ENCODE assay signal across 20 cellular contexts in genomic region chr11:74680703-74681531, GRCh38. TPM values are rescaled to one million over a fixed set of nuclear protein-coding genes. Genes with fewer than 3 reads are reported as not detected.
DNase-seq lines count a peak whose midpoint lies in the region; ATAC-seq, FAIRE-seq and TF ChIP-seq lines count a peak whose summit lies in the region.
"Had no signal": no experiment of that assay in that cellular context is flagged by ENCODE, and none has a peak within 500 bp of the region (broad histone marks: within the 10 kb centered on the region; RNA-seq: fewer than 3 reads in every experiment).

No MANE protein-coding gene starts in this region.

- no peak overlapping the region for H3K14ac ChIP-seq in H1 (ENCODE audit: insufficient read length)

- no peak overlapping the region for H3K9ac ChIP-seq in H1 (replicated peaks in 1 of 4; ENCODE audit: extremely low read depth in 1 of 4, low read depth in 3 of 4, low read length in 3 of 4)
- H3K9ac ChIP-seq: parathyroid adenoma had no signal

- no peak for TF ChIP-seq POLR2A in H1 (IDR thresholded peaks at IDR 0.05; ENCODE audit: control extremely low read depth in 1 of 2, low read depth in 2 of 2, low read length in 2 of 2)
- no peak for TF ChIP-seq POLR2A in esophagus squamous epithelium (IDR thresholded peaks at IDR 0.05)

- H3K9me3 ChIP-seq in right atrium auricular region (no peaks in the 10 kb centered on the region), heart right ventricle (peaks cover 0 to 2% (median 0%) of the 10 kb centered on the region in 11 donors), H1 (ENCODE audit: insufficient read depth in 2 of 2, low read depth in 1 of 2, low read length in 1 of 2) (no peaks in the 10 kb centered on the region), psoas muscle (no peaks in the 10 kb centered on the region), esophagus squamous epithelium (no peaks in the 10 kb centered on the region)
- H3K9me3 ChIP-seq: left lung, Peyer's patch had no signal

- H4K8ac ChIP-seq in H1 (ENCODE audit: extremely low read depth, insufficient read depth, low read length): peak overlapping the region; percentile 31; the same call in 1 of the 2 replicates

- intact Hi-C loops in heart right ventricle (cut with DNase I) (no loop called here), psoas muscle (cut with DNase I) (no loop called here), esophagus squamous epithelium (cut with DNase I) (no loop called here)

- peak overlapping the region in 1 of 2 donors; percentile 58 for H3K27ac ChIP-seq in right atrium auricular region
- H3K27ac ChIP-seq in heart right ventricle: peak overlapping the region in 2 of 10 donors; percentile 74 to 77
- no peak overlapping the region for H3K27ac ChIP-seq in H1 (ENCODE audit: low read depth, low read length)
- peak overlapping the region; percentile 79 for H3K27ac ChIP-seq in psoas muscle
- no peak overlapping the region for H3K27ac ChIP-seq in esophagus squamous epithelium
- H3K27ac ChIP-seq: left lung, parathyroid adenoma, Peyer's patch had no signal

- no peak overlapping the region for H2BK5ac ChIP-seq in H1 (ENCODE audit: low read depth, low read length)

- no peak overlapping the region for H3K23ac ChIP-seq in H1 (ENCODE audit: insufficient read length)

- DNase-seq in right atrium auricular region (ENCODE audit: low spot score) (peak; percentile 55), heart right ventricle (no peak), H1 (ENCODE audit: low read depth in 1 of 2, low spot score in 2 of 2) (peak in 1 of 2 experiments; percentile 35), psoas muscle (no peak), SHP77 treated with DMSO at 0.1 percent for 48 hours (lab: John Stamatoyannopoulos, UW) (no peak), esophagus squamous epithelium (lab: John Stamatoyannopoulos, UW) (no peak)
- DNase-seq: activated CD4-positive, alpha-beta T cell treated with anti-CD3 and anti-CD28 coated beads, Interleukin-2, amount 50 U/mL, for 48 hours; AML-193; Calu3; foreskin fibroblast; NCI-H1417 treated with DMSO at 0.1 percent for 48 hours; NCI-H2171 treated with DMSO at 0.1 percent for 48 hours; stimulated activated naive B cell treated with anti-CD40 and anti-IgM and Interleukin-4, amounts not matched to agents 10 μg/mL and 1 μg/mL and 100 μg/mL, for 72 hours had no signal

- H3K27me3 ChIP-seq in right atrium auricular region (no peaks in the 10 kb centered on the region), heart right ventricle (peaks cover 0 to 23% (median 5%) of the 10 kb centered on the region in 7 donors), H1 (replicated peaks in 1 of 4; ENCODE audit: control insufficient read depth in 3 of 4, extremely low read depth in 1 of 4, insufficient read depth in 3 of 4, low read length in 3 of 4) (peaks cover 0 to 12% (median 7%) of the 10 kb centered on the region in 4 experiments; a peak in 5 of 7 replicates), psoas muscle (ENCODE audit: insufficient read depth in 3 of 3, low read length in 2 of 3) (no peaks in the 10 kb centered on the region), esophagus squamous epithelium (peaks cover 0 to 16% (median 0%) of the 10 kb centered on the region in 4 donors)
- H3K27me3 ChIP-seq: Peyer's patch had no signal

- TF ChIP-seq CTCF in right atrium auricular region (IDR thresholded peaks at IDR 0.05) (no peak), heart right ventricle (IDR thresholded peaks at IDR 0.05) (no peak), H1 (IDR thresholded peaks at IDR 0.05; ENCODE audit: control extremely low read depth in 1 of 3, insufficient read depth in 1 of 3, low read depth in 1 of 3, low read length in 3 of 3) (no peak), psoas muscle (IDR thresholded peaks at IDR 0.05) (no peak), esophagus squamous epithelium (IDR thresholded peaks at IDR 0.05) (no peak)

- CTCF ChIA-PET in H1 (lab: Charles Lee; ENCODE audit: partially characterized antibody): interaction anchor here (1.1 to 10.2 kb wide), 4 partner anchors 15 to 48 kb away, joined by 3 to 72 read pairs (median 4); no protein-coding TSS in a partner anchor

- H3K36me3 ChIP-seq in right atrium auricular region: no peaks in the 10 kb centered on the region
- H3K36me3 ChIP-seq in heart right ventricle: no peaks in the 10 kb centered on the region
- H3K36me3 ChIP-seq in H1 (ENCODE audit: control insufficient read depth in 2 of 4, insufficient read depth in 4 of 4, low read length in 3 of 4): no peaks in the 10 kb centered on the region
- H3K36me3 ChIP-seq in psoas muscle (ENCODE audit: insufficient read depth in 1 of 2, low read depth in 1 of 2): no peaks in the 10 kb centered on the region
- H3K36me3 ChIP-seq in esophagus squamous epithelium: no peaks in the 10 kb centered on the region
- H3K36me3 ChIP-seq: left lung, Peyer's patch had no signal

- no peak overlapping the region for H4K91ac ChIP-seq in H1 (replicated peaks; ENCODE audit: insufficient read length, low read length)

- no peak overlapping the region for H3K4me2 ChIP-seq in H1 (ENCODE audit: insufficient read depth in 1 of 2, low read depth in 2 of 2, low read length in 2 of 2)

- H3K4me1 ChIP-seq in right atrium auricular region (peaks cover 0 to 19% of the 10 kb centered on the region in 2 donors), heart right ventricle (peaks cover 0 to 44% (median 20%) of the 10 kb centered on the region in 9 donors), H1 (replicated peaks in 1 of 4; ENCODE audit: control insufficient read depth in 3 of 4, insufficient read depth in 4 of 4, low read length in 3 of 4) (peaks cover 3 to 8% (median 7%) of the 10 kb centered on the region in 4 experiments; a peak in 6 of 7 replicates), psoas muscle (peaks cover 19% of the 10 kb centered on the region), esophagus squamous epithelium (peaks cover 4 to 22% (median 7%) of the 10 kb centered on the region in 3 donors)
- H3K4me1 ChIP-seq: parathyroid adenoma had no signal

- no peak overlapping the region for H4K5ac ChIP-seq in H1 (ENCODE audit: insufficient read length, low read depth, low read length)

- no peak overlapping the region for H2AK5ac ChIP-seq in H1 (ENCODE audit: low read depth, low read length)

- POLR2A ChIA-PET in H1 (lab: Charles Lee; ENCODE audit: partially characterized antibody): interaction anchor here (0.6 kb wide), 1 partner anchor 441 kb away, joined by 4 read pairs; no protein-coding TSS in a partner anchor

- H2BK12ac ChIP-seq in H1 (ENCODE audit: low read depth, low read length): no peak overlapping the region

- no peak for FAIRE-seq in H1 (lab: Jason Lieb, UNC)
- FAIRE-seq: G401.6, GM12878 had no signal

- H3K4me3 ChIP-seq in right atrium auricular region (no peak overlapping the region), heart right ventricle (no peak overlapping the region), H1 (ENCODE audit: extremely low read depth in 1 of 4, insufficient read depth in 2 of 4, low read depth in 3 of 4, low read length in 4 of 4) (no peak overlapping the region), psoas muscle (no peak overlapping the region), esophagus squamous epithelium (no peak overlapping the region)
- H3K4me3 ChIP-seq: GM12878, left lung, Peyer's patch had no signal

- H2BK15ac ChIP-seq in H1 (ENCODE audit: low read length): no peak overlapping the region

- H4K20me1 ChIP-seq in H1 (replicated peaks in 1 of 2; ENCODE audit: control insufficient read depth in 1 of 2, insufficient read depth in 2 of 2, low read length in 2 of 2): no peaks in the 10 kb centered on the region

- H2BK120ac ChIP-seq in H1 (replicated peaks; ENCODE audit: low read depth, low read length): no peak overlapping the region

- no peak overlapping the region for H3K4ac ChIP-seq in H1 (replicated peaks; ENCODE audit: insufficient read length, low read depth, low read length)

- TF ChIP-seq EP300 in H1 (IDR thresholded peaks at IDR 0.05; ENCODE audit: borderline replicate concordance in 1 of 2, low read depth in 2 of 2, low read length in 2 of 2): no peak

- WGBS in heart right ventricle, 2 donors: 87 to 89% methylated on average over 18 of the region's 18 CpGs
- 95% methylated on average over 18 of the region's 18 CpGs; no CpG with 5 or more reads in 1 of the 2 experiments for WGBS in H1 (ENCODE audit: extremely low coverage in 1 of 2, insufficient coverage in 1 of 2, insufficient read length in 1 of 2, insufficient replicate concordance in 2 of 2, low coverage in 1 of 2, low lambda C conversion rate in 2 of 2, missing lambda C conversion rate in 1 of 2), 2 experiments
- 87 to 88% (median 88%) methylated on average over 18 of the region's 18 CpGs for WGBS in psoas muscle, 3 donors
- WGBS in esophagus squamous epithelium, 2 donors: 67 to 83% methylated on average over 2 to 7 of the region's 18 CpGs

- ATAC-seq in heart right ventricle (no peak), psoas muscle (no peak), GM21528 (IDR thresholded peaks at IDR 0.05; ENCODE audit: low FRiP score, unreplicated experiment) (no peak)
- ATAC-seq: GM12878; stimulated activated naive B cell treated with anti-CD40 and anti-IgM and Interleukin-4, amounts not matched to agents 10 μg/mL and 1 μg/mL and 100 μg/mL, for 72 hours had no signal

- H2BK20ac ChIP-seq in H1 (ENCODE audit: low read length): no peak overlapping the region

- no peaks in the 10 kb centered on the region for H3K23me2 ChIP-seq in H1 (ENCODE audit: low read depth, low read length)

- H2AFZ ChIP-seq in H1 (ENCODE audit: low read length): no peak overlapping the region
- H2AFZ ChIP-seq: parathyroid adenoma had no signal

- no peaks in the 10 kb centered on the region for H3K79me1 ChIP-seq in H1 (ENCODE audit: low read depth, low read length)

- no peaks in the 10 kb centered on the region for H3K79me2 ChIP-seq in H1 (ENCODE audit: control insufficient read depth in 1 of 2, insufficient read depth in 2 of 2, low read length in 2 of 2)
- H3K79me2 ChIP-seq: parathyroid adenoma had no signal

- H3K56ac ChIP-seq in H1 (replicated peaks; ENCODE audit: insufficient read length, low read depth, low read length): no peak overlapping the region

- no peak for TF ChIP-seq RAD21 in H1 (IDR thresholded peaks at IDR 0.05 in 1 of 2, conservative IDR thresholded peaks at IDR 0.05 in 1 of 2; ENCODE audit: low read depth in 2 of 2, low read length in 2 of 2)

- H3K18ac ChIP-seq in H1 (ENCODE audit: extremely low read depth, low read length): no peak overlapping the region

RNA-seq across cellular contexts. Expression of gene CHRDL2, which starts 50.3 kb away (rescaled TPM):
- total RNA-seq in right atrium auricular region (1 to 10 TPM; 2.0 to 4.2 TPM), heart right ventricle (10 to 100 TPM in 3 of 10 donors, 1 to 10 TPM in 6, under 1 TPM in 1; 1.00 to 19.7 (median 6.7) TPM), psoas muscle (10 to 100 TPM in 3 of 4 donors, 1 to 10 TPM in 1; 2.2 to 14.1 (median 12.7) TPM), esophagus squamous epithelium (under 1 TPM in 2 of 4 donors, not detected in 2; 0.19 to 0.97 TPM)
- polyA plus RNA-seq in heart right ventricle (1 to 10 TPM; 4.0 to 8.4 TPM), H1 (2011; rRNA removed) (0.26 and 0.49 TPM in 2 replicates), psoas muscle (1 to 10 TPM in 1 of 3 donors, under 1 TPM in 2; 0.39 to 3.1 (median 0.61) TPM)
- total RNA-seq in H1 (2021; fragmentation: NEBNext Ultra II Directional; extraction: Animal tissue kit (Norgen Biotek cat#: 25700)): 0.25 and 0.48 TPM in 2 replicates
- 0.18 TPM for polyA plus RNA-seq in H1 (2011; cell fraction: cytosol; rRNA removed)
- polyA plus RNA-seq in H1 (2011; cell fraction: nucleus; rRNA removed): 0.24 TPM
- 0.40 to 1.0 TPM (median 0.56 TPM) in 4 replicates for polyA plus RNA-seq in H1 (2012, experiment 1 of 2)
- 0.58 TPM for polyA plus RNA-seq in H1 (2012, experiment 2 of 2)
- 1.2 TPM for polyA plus RNA-seq in H1 (2013, experiment 1 of 2)
- 0.52 TPM for polyA plus RNA-seq in H1 (2013, experiment 2 of 2)
- 0.09 and 0.34 TPM in 2 replicates for polyA minus RNA-seq in H1 (2011; rRNA and poly(A)+ RNA removed)
- polyA minus RNA-seq in H1 (2011; cell fraction: cytosol; rRNA and poly(A)+ RNA removed): not detected
- polyA minus RNA-seq in H1 (2011; cell fraction: nucleus; rRNA and poly(A)+ RNA removed): 0.40 TPM
- total RNA-seq: Calu3, GM12878, HT1080, Peyer's patch had no signal
- polyA plus RNA-seq: GM12878 had no signal
